1 cellular context compared by ENCODE assay signal in genomic region chr12:22443379-22444316, GRCh38.
TF ChIP-seq lines count a peak whose summit lies in the region.

No MANE protein-coding gene starts in this region.

TF ChIP-seq in GM12878, 131 proteins besides CTCF, POLR2A, EP300 and RAD21 (continued from another document):
- TF ChIP-seq E4F1 (IDR thresholded peaks at IDR 0.05; ENCODE audit: borderline replicate concordance, partially characterized antibody) (no peak), CREM (IDR thresholded peaks at IDR 0.05; ENCODE audit: low read depth) (no peak), RBBP5 (conservative IDR thresholded peaks at IDR 0.05) (no peak), ZNF207 (IDR thresholded peaks at IDR 0.05; ENCODE audit: borderline replicate concordance) (no peak), RB1 (IDR thresholded peaks at IDR 0.05; ENCODE audit: borderline replicate concordance) (peak; percentile 47; the same call in 1 of the 2 replicates), POU2F2 (IDR thresholded peaks at IDR 0.05; ENCODE audit: borderline replicate concordance, low read depth, low read length) (0 out of 3 replicates have a peak, but pooled peaks have one; percentile 41), IKZF1 (conservative IDR thresholded peaks at IDR 0.05) (0 out of 2 replicates have a peak, but pooled peaks have one; percentile 18), TCF7 (IDR thresholded peaks at IDR 0.05; ENCODE audit: borderline replicate concordance) (no peak), TCF3 (IDR thresholded peaks at IDR 0.05; ENCODE audit: borderline replicate concordance, insufficient read depth, low read depth, low read length) (no peak), BCL11A (IDR thresholded peaks at IDR 0.05; ENCODE audit: low read depth, low read length) (no peak), PML (IDR thresholded peaks at IDR 0.05; ENCODE audit: low read length) (no peak), ZNF622 (IDR thresholded peaks at IDR 0.05) (no peak), POLR2AphosphoS2 (IDR thresholded peaks at IDR 0.05; ENCODE audit: low read depth, low read length) (no peak), CREB1 (IDR thresholded peaks at IDR 0.05; ENCODE audit: low read depth) (no peak), USF1 (IDR thresholded peaks at IDR 0.05; ENCODE audit: borderline replicate concordance, extremely low read length, insufficient read depth, low read depth, low read length) (no peak), EED (IDR thresholded peaks at IDR 0.05; ENCODE audit: low read depth) (no peak), HDGF (IDR thresholded peaks at IDR 0.05) (no peak), PKNOX1 (IDR thresholded peaks at IDR 0.05) (no peak), SMC3 (IDR thresholded peaks at IDR 0.05; ENCODE audit: borderline replicate concordance, low read length) (peak; percentile 93), BHLHE40 (IDR thresholded peaks at IDR 0.05; ENCODE audit: borderline replicate concordance in 1 of 2, low read depth in 2 of 2, low read length in 1 of 2) (0 out of 4 replicates have a peak, but pooled peaks of 1 of the 2 experiments have one; percentile 16)
- TF ChIP-seq, protein P1, sequence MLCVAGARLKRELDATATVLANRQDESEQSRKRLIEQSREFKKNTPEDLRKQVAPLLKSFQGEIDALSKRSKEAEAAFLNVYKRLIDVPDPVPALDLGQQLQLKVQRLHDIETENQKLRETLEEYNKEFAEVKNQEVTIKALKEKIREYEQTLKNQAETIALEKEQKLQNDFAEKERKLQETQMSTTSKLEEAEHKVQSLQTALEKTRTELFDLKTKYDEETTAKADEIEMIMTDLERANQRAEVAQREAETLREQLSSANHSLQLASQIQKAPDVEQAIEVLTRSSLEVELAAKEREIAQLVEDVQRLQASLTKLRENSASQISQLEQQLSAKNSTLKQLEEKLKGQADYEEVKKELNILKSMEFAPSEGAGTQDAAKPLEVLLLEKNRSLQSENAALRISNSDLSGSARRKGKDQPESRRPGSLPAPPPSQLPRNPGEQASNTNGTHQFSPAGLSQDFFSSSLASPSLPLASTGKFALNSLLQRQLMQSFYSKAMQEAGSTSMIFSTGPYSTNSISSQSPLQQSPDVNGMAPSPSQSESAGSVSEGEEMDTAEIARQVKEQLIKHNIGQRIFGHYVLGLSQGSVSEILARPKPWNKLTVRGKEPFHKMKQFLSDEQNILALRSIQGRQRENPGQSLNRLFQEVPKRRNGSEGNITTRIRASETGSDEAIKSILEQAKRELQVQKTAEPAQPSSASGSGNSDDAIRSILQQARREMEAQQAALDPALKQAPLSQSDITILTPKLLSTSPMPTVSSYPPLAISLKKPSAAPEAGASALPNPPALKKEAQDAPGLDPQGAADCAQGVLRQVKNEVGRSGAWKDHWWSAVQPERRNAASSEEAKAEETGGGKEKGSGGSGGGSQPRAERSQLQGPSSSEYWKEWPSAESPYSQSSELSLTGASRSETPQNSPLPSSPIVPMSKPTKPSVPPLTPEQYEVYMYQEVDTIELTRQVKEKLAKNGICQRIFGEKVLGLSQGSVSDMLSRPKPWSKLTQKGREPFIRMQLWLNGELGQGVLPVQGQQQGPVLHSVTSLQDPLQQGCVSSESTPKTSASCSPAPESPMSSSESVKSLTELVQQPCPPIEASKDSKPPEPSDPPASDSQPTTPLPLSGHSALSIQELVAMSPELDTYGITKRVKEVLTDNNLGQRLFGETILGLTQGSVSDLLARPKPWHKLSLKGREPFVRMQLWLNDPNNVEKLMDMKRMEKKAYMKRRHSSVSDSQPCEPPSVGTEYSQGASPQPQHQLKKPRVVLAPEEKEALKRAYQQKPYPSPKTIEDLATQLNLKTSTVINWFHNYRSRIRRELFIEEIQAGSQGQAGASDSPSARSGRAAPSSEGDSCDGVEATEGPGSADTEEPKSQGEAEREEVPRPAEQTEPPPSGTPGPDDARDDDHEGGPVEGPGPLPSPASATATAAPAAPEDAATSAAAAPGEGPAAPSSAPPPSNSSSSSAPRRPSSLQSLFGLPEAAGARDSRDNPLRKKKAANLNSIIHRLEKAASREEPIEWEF (IDR thresholded peaks at IDR 0.05; ENCODE audit: insufficient replicate concordance, low read depth, low read length): no peak
